8 cellular contexts compared by ENCODE assay signal in the genomic region with DNA sequence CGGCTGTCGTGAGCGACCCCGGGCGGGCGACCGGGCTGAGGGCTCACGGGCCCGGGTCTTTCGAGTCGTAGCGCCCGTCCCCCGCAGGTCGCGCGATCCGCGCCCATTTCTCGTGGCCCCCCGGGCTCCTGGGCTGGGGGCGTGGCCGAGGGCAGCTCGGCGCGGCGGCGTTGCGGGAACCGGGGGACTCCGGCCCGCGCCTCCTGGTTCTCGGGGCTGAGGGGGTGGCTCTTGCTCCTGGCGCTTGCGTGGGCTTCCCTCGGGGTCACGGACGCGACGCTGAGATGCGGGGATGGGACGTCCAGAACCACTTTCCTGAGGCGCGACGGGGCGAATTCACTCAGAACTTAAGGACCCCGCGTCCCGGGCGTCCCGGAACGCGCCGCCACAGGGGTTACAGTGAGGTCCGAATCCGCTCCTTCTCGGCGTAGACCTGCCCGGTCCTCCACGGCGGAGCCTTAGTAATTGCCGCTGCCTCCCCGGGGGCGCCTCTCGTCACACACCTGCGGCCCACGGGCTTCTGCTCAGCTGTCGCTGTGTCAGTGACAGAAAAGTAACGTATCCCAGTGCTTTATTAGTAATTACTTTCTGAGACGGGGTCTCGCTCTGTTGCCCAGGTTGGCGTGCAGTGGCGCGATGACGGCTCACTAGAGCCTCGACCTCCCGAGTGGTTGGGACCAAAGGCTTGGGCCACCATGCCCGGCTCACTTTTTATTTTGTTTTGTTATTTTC. TPM values are rescaled to one million over a fixed set of nuclear protein-coding genes. Genes with fewer than 3 reads are reported as not detected.
DNase-seq lines count a peak whose midpoint lies in the region; ATAC-seq and TF ChIP-seq lines count a peak whose summit lies in the region.

No MANE protein-coding gene starts in this region.

- DNase-seq in activated T-helper 2 cell treated with anti-CD3 and anti-CD28 coated beads, Interferon-gamma antibody, Interleukin-2, Interleukin-4, amounts not matched to agents 10 μg/mL and 5 μg/mL and 100 μg/mL, durations not matched to agents 14 hours and 24 hours and 36 hours (ENCODE audit: low spot score) = peak; percentile 24
- DNase-seq in heart left ventricle (peak in 4 of 5 donors; percentile 25 to 77 (median 40)), psoas muscle (peak; percentile 37 to 66), middle frontal gyrus (ENCODE audit: extremely low spot score, low spot score) (no peak), NCI-H187 treated with DMSO at 0.1 percent for 48 hours (lab: John Stamatoyannopoulos, UW) (no peak)

- H3K36me3 Mint-ChIP-seq in activated T-helper 2 cell treated with anti-CD3 and anti-CD28 coated beads, Interferon-gamma antibody, Interleukin-2, Interleukin-4, amounts not matched to agents 10 μg/mL and 5 μg/mL and 100 μg/mL, durations not matched to agents 14 hours and 24 hours and 36 hours (ENCODE audit: low read depth) = peaks cover 6% of the 10 kb centered on the region

- peak overlapping the region; percentile 22; the same call in 1 of the 2 replicates for H3K9ac ChIP-seq in KMS-11

- peaks cover 23% of the 10 kb centered on the region for H3K4me1 Mint-ChIP-seq in activated T-helper 2 cell treated with anti-CD3 and anti-CD28 coated beads, Interferon-gamma antibody, Interleukin-2, Interleukin-4, amounts not matched to agents 10 μg/mL and 5 μg/mL and 100 μg/mL, durations not matched to agents 14 hours and 24 hours and 36 hours (ENCODE audit: low read depth)

- H3K4me3 ChIP-seq in GM08714 (ENCODE audit: low read length) (peak overlapping the region; percentile 83), KMS-11 (IDR thresholded peaks at IDR 0.05; ENCODE audit: insufficient read depth, low read depth, low read length) (no peak overlapping the region), heart left ventricle (peak overlapping the region; percentile 62 to 99 (median 92)), psoas muscle (peak overlapping the region; percentile 96)

- TF ChIP-seq POLR2A in heart left ventricle (IDR thresholded peaks at IDR 0.05) = no peak

- H3K27ac ChIP-seq in KMS-11 (no peak overlapping the region), heart left ventricle (peak overlapping the region; percentile 46 to 87 (median 81)), psoas muscle (peak overlapping the region; percentile 71)

- peak overlapping the region; percentile 85 for H3K27ac Mint-ChIP-seq in activated T-helper 2 cell treated with anti-CD3 and anti-CD28 coated beads, Interferon-gamma antibody, Interleukin-2, Interleukin-4, amounts not matched to agents 10 μg/mL and 5 μg/mL and 100 μg/mL, durations not matched to agents 14 hours and 24 hours and 36 hours

- H3K36me3 ChIP-seq in KMS-11 (ENCODE audit: insufficient read depth) = no peaks in the 10 kb centered on the region
- no peaks in the 10 kb centered on the region for H3K36me3 ChIP-seq in heart left ventricle
- no peaks in the 10 kb centered on the region for H3K36me3 ChIP-seq in psoas muscle (ENCODE audit: insufficient read depth in 1 of 2, low read depth in 1 of 2)

- H3K4me3 Mint-ChIP-seq in activated T-helper 2 cell treated with anti-CD3 and anti-CD28 coated beads, Interferon-gamma antibody, Interleukin-2, Interleukin-4, amounts not matched to agents 10 μg/mL and 5 μg/mL and 100 μg/mL, durations not matched to agents 14 hours and 24 hours and 36 hours (ENCODE audit: low read depth) = peak overlapping the region; percentile 89

- 1% methylated on average over 31 to 79 of the region's 79 CpGs for WGBS in heart left ventricle, 4 donors
- WGBS in psoas muscle, 3 donors = 1 to 2% (median 1%) methylated on average over 54 to 79 of the region's 79 CpGs

- H2AFZ ChIP-seq in KMS-11 (ENCODE audit: low read depth) = peak overlapping the region; percentile 14

- intact Hi-C loops in activated T-helper 2 cell treated with anti-CD3 and anti-CD28 coated beads, Interferon-gamma antibody, Interleukin-2, Interleukin-4, amounts not matched to agents 10 μg/mL and 5 μg/mL and 100 μg/mL, durations not matched to agents 14 hours and 24 hours and 36 hours (cut with micrococcal nuclease) = no loop called here
- intact Hi-C loops in heart left ventricle (cut with DNase I) (loop anchor here in 1 of 10 donors (10.0 kb wide), 1 partner anchor 116 kb away; no protein-coding TSS in a partner anchor), psoas muscle (cut with DNase I) (loop anchor here in 1 of 2 donors (5.0 kb wide), 1 partner anchor 98 kb away; no protein-coding TSS in a partner anchor)

- TF ChIP-seq CTCF in KMS-11 (conservative IDR thresholded peaks at IDR 0.05; ENCODE audit: low read depth, low read length) (no peak), heart left ventricle (IDR thresholded peaks at IDR 0.05) (no peak), psoas muscle (IDR thresholded peaks at IDR 0.05) (no peak)

- ATAC-seq in GM21723 (IDR thresholded peaks at IDR 0.05; ENCODE audit: unreplicated experiment) (peak; percentile 35), heart left ventricle (peak in 2 of 4 donors; percentile 14 to 18), psoas muscle (peak; percentile 5 to 25 (median 14))

- H3K27me3 ChIP-seq in KMS-11 (ENCODE audit: insufficient read depth, low read depth) (no peaks in the 10 kb centered on the region), heart left ventricle (no peaks in the 10 kb centered on the region), psoas muscle (ENCODE audit: insufficient read depth in 3 of 3, low read length in 2 of 3) (no peaks in the 10 kb centered on the region)

- no peaks in the 10 kb centered on the region for H3K9me3 ChIP-seq in heart left ventricle
- no peaks in the 10 kb centered on the region for H3K9me3 ChIP-seq in psoas muscle

- no peaks in the 10 kb centered on the region for H3K27me3 Mint-ChIP-seq in activated T-helper 2 cell treated with anti-CD3 and anti-CD28 coated beads, Interferon-gamma antibody, Interleukin-2, Interleukin-4, amounts not matched to agents 10 μg/mL and 5 μg/mL and 100 μg/mL, durations not matched to agents 14 hours and 24 hours and 36 hours (ENCODE audit: low read depth)

- peak overlapping the region; percentile 42 for H3K4me2 ChIP-seq in KMS-11

- H3K4me1 ChIP-seq in KMS-11 (ENCODE audit: low read depth, poor library complexity, severe bottlenecking) (peaks cover 9% of the 10 kb centered on the region), heart left ventricle (peaks cover 0 to 47% (median 15%) of the 10 kb centered on the region in 12 donors), psoas muscle (peaks cover 21% of the 10 kb centered on the region)

- H3K79me2 ChIP-seq in KMS-11 (ENCODE audit: insufficient read depth, low read depth) = peaks cover 45% of the 10 kb centered on the region; the same call in 1 of the 2 replicates

- H3K9me3 Mint-ChIP-seq in activated T-helper 2 cell treated with anti-CD3 and anti-CD28 coated beads, Interferon-gamma antibody, Interleukin-2, Interleukin-4, amounts not matched to agents 10 μg/mL and 5 μg/mL and 100 μg/mL, durations not matched to agents 14 hours and 24 hours and 36 hours = no peaks in the 10 kb centered on the region

- no peaks in the 10 kb centered on the region for H4K20me1 ChIP-seq in KMS-11 (ENCODE audit: insufficient read depth)

RNA-seq across cellular contexts. Expression of a gene that starts 0.6 kb away (rescaled TPM):
- total RNA-seq in activated T-helper 2 cell treated with anti-CD3 and anti-CD28 coated beads, Interferon-gamma antibody, Interleukin-2, Interleukin-4, amounts not matched to agents 10 μg/mL and 5 μg/mL and 100 μg/mL, durations not matched to agents 14 hours and 24 hours and 36 hours = 57.7 and 58.0 TPM in 2 replicates
- total RNA-seq in heart left ventricle = 10 to 100 TPM; 10.3 to 27.8 (median 18.3) TPM
- polyA plus RNA-seq in heart left ventricle = 10 to 100 TPM in 1 of 2 donors, 1 to 10 TPM in 1; 9.8 to 10.5 TPM
- 10 to 100 TPM; 18.4 to 24.5 (median 22.9) TPM for total RNA-seq in psoas muscle
- polyA plus RNA-seq in psoas muscle = 10 to 100 TPM in 1 of 3 donors, 1 to 10 TPM in 2; 8.0 to 11.8 (median 9.4) TPM

RNA-seq across cellular contexts. Expression of a gene that starts 21.3 kb away (rescaled TPM):
- 71.2 and 79.2 TPM in 2 replicates for total RNA-seq in activated T-helper 2 cell treated with anti-CD3 and anti-CD28 coated beads, Interferon-gamma antibody, Interleukin-2, Interleukin-4, amounts not matched to agents 10 μg/mL and 5 μg/mL and 100 μg/mL, durations not matched to agents 14 hours and 24 hours and 36 hours
- total RNA-seq in heart left ventricle = 10 to 100 TPM in 2 of 9 donors, 1 to 10 TPM in 7; 6.1 to 10.7 (median 8.1) TPM
- polyA plus RNA-seq in heart left ventricle = 10 to 100 TPM in 1 of 2 donors, 1 to 10 TPM in 1; 8.8 to 13.5 TPM
- 10 to 100 TPM; 11.7 to 21.4 (median 18.7) TPM for total RNA-seq in psoas muscle
- 10 to 100 TPM; 17.5 to 46.8 (median 20.1) TPM for polyA plus RNA-seq in psoas muscle

RNA-seq across cellular contexts. Expression of a gene that starts 55.9 kb away (rescaled TPM):
- total RNA-seq in activated T-helper 2 cell treated with anti-CD3 and anti-CD28 coated beads, Interferon-gamma antibody, Interleukin-2, Interleukin-4, amounts not matched to agents 10 μg/mL and 5 μg/mL and 100 μg/mL, durations not matched to agents 14 hours and 24 hours and 36 hours = 28.0 and 30.2 TPM in 2 replicates
- total RNA-seq in heart left ventricle (10 to 100 TPM; 21.9 to 56.0 (median 42.4) TPM), psoas muscle (10 to 100 TPM; 58.0 to 90.4 (median 68.0) TPM)
- polyA plus RNA-seq in heart left ventricle (10 to 100 TPM; 23.0 to 24.7 TPM), psoas muscle (10 to 100 TPM in 2 of 3 donors, 1 to 10 TPM in 1; 4.1 to 47.1 (median 25.7) TPM)

Comparison
In these comparisons a context has a peak if more than half of its experiments do, and no peak if none do; other contexts are left out.
1. DNase-seq: peak in activated T-helper 2 cell treated with anti-CD3 and anti-CD28 coated beads, Interferon-gamma antibody, Interleukin-2, Interleukin-4, amounts not matched to agents 10 μg/mL and 5 μg/mL and 100 μg/mL, durations not matched to agents 14 hours and 24 hours and 36 hours (single experiment), heart left ventricle (4 of 5) and psoas muscle (2 of 2); none in middle frontal gyrus (single experiment) and NCI-H187 treated with DMSO at 0.1 percent for 48 hours (single experiment).